Comparison of ENCODE assay signal across 29 cellular contexts in genomic region chr12:77372469-77372868, GRCh38.
"Had no signal": no experiment of that assay in that cellular context is flagged by ENCODE, and none has a peak within 500 bp of the region (broad histone marks: within the 10 kb centered on the region; RNA-seq: fewer than 3 reads in every experiment).

No MANE protein-coding gene starts in this region.

- H3K36me3 ChIP-seq: neutrophil, right lobe of liver, sigmoid colon, stomach, thoracic aorta, thyroid gland, tibial nerve, upper lobe of left lung, vagina had no signal

- H3K4me1 Mint-ChIP-seq: stimulated activated effector memory CD8-positive, alpha-beta T cell treated with anti-CD3 and anti-CD28 coated beads, Interleukin-12 subunit alpha, Interleukin-12 subunit beta, amount 100 ng/mL, for 72 hours; stimulated activated naive B cell treated with anti-CD40 and anti-IgM and Interleukin-4, amounts not matched to agents 10 μg/mL and 1 μg/mL and 100 μg/mL, for 72 hours had no signal

- H3K9me3 Mint-ChIP-seq: nephron progenitor cell; neural crest cell; stimulated activated naive CD8-positive, alpha-beta T cell treated with anti-CD3 and anti-CD28 coated beads, Interleukin-15, Interleukin-2, amounts not matched to agents 100 ng/mL and 50 ng/mL, for 24 hours had no signal

- FAIRE-seq: small intestine, urothelium cell line had no signal

- H3K4me1 ChIP-seq: parathyroid adenoma, psoas muscle, right lobe of liver, sigmoid colon, stomach, thyroid gland, tibial nerve, upper lobe of left lung, vagina had no signal

- H3K27me3 ChIP-seq: neutrophil, right lobe of liver, sigmoid colon, stomach, thyroid gland, tibial nerve, upper lobe of left lung, vagina had no signal

- H3K27me3 Mint-ChIP-seq: natural killer cell treated with Interleukin-12 subunit alpha and Interleukin-12 subunit beta and Interleukin-15 and Interleukin-18, amount 100 ng/mL, for 72 hours; progenitor cell of endocrine pancreas; stimulated activated naive CD8-positive, alpha-beta T cell treated with anti-CD3 and anti-CD28 coated beads, Interleukin-15, Interleukin-2, amounts not matched to agents 100 ng/mL and 50 ng/mL, for 24 hours had no signal

- ATAC-seq: natural killer cell treated with Interleukin-12 subunit alpha and Interleukin-12 subunit beta and Interleukin-15 and Interleukin-18, amount 100 ng/mL, for 72 hours; psoas muscle; right cardiac atrium; stimulated activated effector memory CD8-positive, alpha-beta T cell treated with anti-CD3 and anti-CD28 coated beads, Interleukin-12 subunit alpha, Interleukin-12 subunit beta, amount 100 ng/mL, for 72 hours; stimulated activated naive B cell treated with anti-CD40 and anti-IgM and Interleukin-4, amounts not matched to agents 10 μg/mL and 1 μg/mL and 100 μg/mL, for 72 hours had no signal

- H3K9me3 ChIP-seq: neutrophil, right lobe of liver, sigmoid colon, stomach, thoracic aorta, thyroid gland, tibial nerve, upper lobe of left lung, vagina had no signal

- H3K4me3 ChIP-seq: psoas muscle, right lobe of liver, sigmoid colon, stomach, thoracic aorta, thyroid gland, tibial nerve, upper lobe of left lung, vagina had no signal

- H3K27ac ChIP-seq: neutrophil, parathyroid adenoma, psoas muscle, right lobe of liver, sigmoid colon, stomach, thoracic aorta, thyroid gland, tibial nerve, upper lobe of left lung, vagina had no signal

- H3K4me3 Mint-ChIP-seq: natural killer cell treated with Interleukin-12 subunit alpha and Interleukin-12 subunit beta and Interleukin-15 and Interleukin-18, amount 100 ng/mL, for 72 hours; nephron progenitor cell; neural crest cell; stimulated activated effector memory CD8-positive, alpha-beta T cell treated with anti-CD3 and anti-CD28 coated beads, Interleukin-12 subunit alpha, Interleukin-12 subunit beta, amount 100 ng/mL, for 72 hours; stimulated activated naive B cell treated with anti-CD40 and anti-IgM and Interleukin-4, amounts not matched to agents 10 μg/mL and 1 μg/mL and 100 μg/mL, for 72 hours; stimulated activated naive CD8-positive, alpha-beta T cell treated with anti-CD3 and anti-CD28 coated beads, Interleukin-15, Interleukin-2, amounts not matched to agents 100 ng/mL and 50 ng/mL, for 24 hours had no signal

- H3K27ac Mint-ChIP-seq: natural killer cell treated with Interleukin-12 subunit alpha and Interleukin-12 subunit beta and Interleukin-15 and Interleukin-18, amount 100 ng/mL, for 72 hours; nephron progenitor cell; progenitor cell of endocrine pancreas; stimulated activated effector memory CD8-positive, alpha-beta T cell treated with anti-CD3 and anti-CD28 coated beads, Interleukin-12 subunit alpha, Interleukin-12 subunit beta, amount 100 ng/mL, for 72 hours; stimulated activated naive B cell treated with anti-CD40 and anti-IgM and Interleukin-4, amounts not matched to agents 10 μg/mL and 1 μg/mL and 100 μg/mL, for 72 hours; stimulated activated naive CD8-positive, alpha-beta T cell treated with anti-CD3 and anti-CD28 coated beads, Interleukin-15, Interleukin-2, amounts not matched to agents 100 ng/mL and 50 ng/mL, for 24 hours had no signal

- DNase-seq: nephron progenitor cell; nucleus accumbens; posterior cingulate gyrus; psoas muscle; right cardiac atrium; right lobe of liver; sigmoid colon; stimulated activated CD4-positive, alpha-beta T cell treated with anti-CD3 and anti-CD28 coated beads, Interleukin-15, amount 100 ng/mL, for 24 hours; stimulated activated CD4-positive, alpha-beta T cell treated with anti-CD3 and anti-CD28 coated beads, Interleukin-2, amount 100 ng/mL, for 24 hours; stimulated activated CD4-positive, alpha-beta T cell treated with anti-CD3 and anti-CD28 coated beads, Interleukin-2, amount 100 ng/mL, for 48 hours; stimulated activated CD4-positive, alpha-beta T cell treated with anti-CD3 and anti-CD28 coated beads, Interleukin-4, amount 100 ng/mL, for 24 hours; stimulated activated naive B cell treated with anti-CD40 and anti-IgM and Interleukin-4, amounts not matched to agents 10 μg/mL and 1 μg/mL and 100 μg/mL, for 72 hours; stimulated activated naive CD4-positive, alpha-beta T cell treated with Interleukin-2 at 50 U/mL for 16 hours; stomach; thyroid gland; trophoblast cell; upper lobe of left lung had no signal

- H3K36me3 Mint-ChIP-seq: natural killer cell treated with Interleukin-12 subunit alpha and Interleukin-12 subunit beta and Interleukin-15 and Interleukin-18, amount 100 ng/mL, for 72 hours; stimulated activated effector memory CD8-positive, alpha-beta T cell treated with anti-CD3 and anti-CD28 coated beads, Interleukin-12 subunit alpha, Interleukin-12 subunit beta, amount 100 ng/mL, for 72 hours; stimulated activated naive B cell treated with anti-CD40 and anti-IgM and Interleukin-4, amounts not matched to agents 10 μg/mL and 1 μg/mL and 100 μg/mL, for 72 hours had no signal
